1 cellular context compared by ENCODE assay signal in genomic region chr1:56578664-56578962, GRCh38.
TF ChIP-seq lines count a peak whose summit lies in the region.

No MANE protein-coding gene starts in this region.

TF ChIP-seq in HepG2, 621 proteins besides CTCF, POLR2A, EP300 and RAD21 (continued from another document and continues in another):
- TF ChIP-seq MAFF (IDR thresholded peaks at IDR 0.05; ENCODE audit: low read depth, low read length) (no peak), ZBTB20 (CRISPR knock-in tag; IDR thresholded peaks at IDR 0.05; ENCODE audit: borderline replicate concordance, low read depth) (no peak), KLF12 (CRISPR knock-in tag; IDR thresholded peaks at IDR 0.05; ENCODE audit: borderline replicate concordance) (peak; percentile 65; the same call in 1 of the 2 replicates), ZNF350 (CRISPR knock-in tag; IDR thresholded peaks at IDR 0.05; ENCODE audit: borderline replicate concordance, low read depth) (no peak), ATF3 (CRISPR knock-in tag; IDR thresholded peaks at IDR 0.05) (no peak), FOXA3 (CRISPR knock-in tag; IDR thresholded peaks at IDR 0.05) (no peak), KDM5B (CRISPR knock-in tag; IDR thresholded peaks at IDR 0.05; ENCODE audit: borderline replicate concordance) (no peak), HOXA3 (CRISPR knock-in tag; IDR thresholded peaks at IDR 0.05) (no peak; the same call in 1 of the 2 replicates), HOXA7 (CRISPR knock-in tag; IDR thresholded peaks at IDR 0.05) (no peak), KAT7 (CRISPR knock-in tag; IDR thresholded peaks at IDR 0.05; ENCODE audit: borderline replicate concordance) (no peak), SRY (CRISPR knock-in tag; IDR thresholded peaks at IDR 0.05) (no peak), ZNF121 (CRISPR knock-in tag; IDR thresholded peaks at IDR 0.05) (no peak), SRSF1 (optimal IDR thresholded peaks at IDR 0.05; ENCODE audit: low read depth, low read length) (no peak), ZNF275 (CRISPR knock-in tag; IDR thresholded peaks at IDR 0.05; ENCODE audit: borderline replicate concordance) (0 out of 2 replicates have a peak, but pooled peaks have one; percentile 7), ZKSCAN1 (IDR thresholded peaks at IDR 0.05; ENCODE audit: low read length) (no peak), ZNF572 (CRISPR knock-in tag; IDR thresholded peaks at IDR 0.05) (no peak), XBP1 (CRISPR knock-in tag; IDR thresholded peaks at IDR 0.05) (no peak), ZNF850 (CRISPR knock-in tag; conservative IDR thresholded peaks at IDR 0.05) (peak; percentile 67; the same call in 1 of the 2 replicates), THAP8 (CRISPR knock-in tag; IDR thresholded peaks at IDR 0.05; ENCODE audit: borderline replicate concordance) (no peak), ZFY (CRISPR knock-in tag; IDR thresholded peaks at IDR 0.05) (no peak; the same call in 1 of the 2 replicates), ZNF670 (CRISPR knock-in tag; IDR thresholded peaks at IDR 0.05; ENCODE audit: borderline replicate concordance) (0 out of 2 replicates have a peak, but pooled peaks have one; percentile 70), NFE2 (CRISPR knock-in tag; IDR thresholded peaks at IDR 0.05) (no peak), ZSCAN9 (CRISPR knock-in tag; IDR thresholded peaks at IDR 0.05; ENCODE audit: borderline replicate concordance) (no peak), ZNF556 (CRISPR knock-in tag; IDR thresholded peaks at IDR 0.05; ENCODE audit: borderline replicate concordance) (no peak), NFYB (CRISPR knock-in tag; IDR thresholded peaks at IDR 0.05) (no peak), PCBP2 (optimal IDR thresholded peaks at IDR 0.05; ENCODE audit: low read depth, low read length, poor library complexity, severe bottlenecking) (no peak), NR1H2 (CRISPR knock-in tag; IDR thresholded peaks at IDR 0.05; ENCODE audit: borderline replicate concordance, low read depth) (no peak), KDM4B (CRISPR knock-in tag; IDR thresholded peaks at IDR 0.05) (no peak), ZNF703 (CRISPR knock-in tag; IDR thresholded peaks at IDR 0.05; ENCODE audit: borderline replicate concordance) (0 out of 2 replicates have a peak, but pooled peaks have one; percentile 2), THYN1 (CRISPR knock-in tag; IDR thresholded peaks at IDR 0.05; ENCODE audit: borderline replicate concordance, low read depth) (no peak), ZMYM3 (CRISPR knock-in tag; IDR thresholded peaks at IDR 0.05) (no peak), NFKB2 (CRISPR knock-in tag; IDR thresholded peaks at IDR 0.05; ENCODE audit: borderline replicate concordance) (no peak), ZSCAN12 (CRISPR knock-in tag; IDR thresholded peaks at IDR 0.05) (0 out of 2 replicates have a peak, but pooled peaks have one; percentile 13), BORCS8-MEF2B (CRISPR knock-in tag; IDR thresholded peaks at IDR 0.05) (no peak), ZNF503 (CRISPR knock-in tag; IDR thresholded peaks at IDR 0.05) (no peak), ZNF816 (CRISPR knock-in tag; IDR thresholded peaks at IDR 0.05; ENCODE audit: borderline replicate concordance) (peak; percentile 75; the same call in 1 of the 2 replicates), GATAD1 (CRISPR knock-in tag; IDR thresholded peaks at IDR 0.05) (no peak), ZNF781 (CRISPR knock-in tag; IDR thresholded peaks at IDR 0.05; ENCODE audit: borderline replicate concordance, not compliant biosample characterization) (no peak), BRCA1 (CRISPR knock-in tag; IDR thresholded peaks at IDR 0.05) (no peak), RCOR2 (CRISPR knock-in tag; IDR thresholded peaks at IDR 0.05) (no peak), ZBTB46 (CRISPR knock-in tag; IDR thresholded peaks at IDR 0.05; ENCODE audit: borderline replicate concordance) (no peak), ZNF232 (CRISPR knock-in tag; IDR thresholded peaks at IDR 0.05; ENCODE audit: borderline replicate concordance) (0 out of 2 replicates have a peak, but pooled peaks have one; percentile 50), MBD4 (IDR thresholded peaks at IDR 0.05; ENCODE audit: borderline replicate concordance, low read length) (no peak), U2AF1 (optimal IDR thresholded peaks at IDR 0.05; ENCODE audit: low read depth, low read length) (no peak), ZNF513 (CRISPR knock-in tag; conservative IDR thresholded peaks at IDR 0.05) (0 out of 2 replicates have a peak, but pooled peaks have one; percentile 44), ZHX2 (IDR thresholded peaks at IDR 0.05; ENCODE audit: low read depth) (no peak), ZHX2 (CRISPR knock-in tag; IDR thresholded peaks at IDR 0.05; ENCODE audit: borderline replicate concordance) (peak; percentile 64; the same call in 1 of the 2 replicates), MLX (CRISPR knock-in tag; IDR thresholded peaks at IDR 0.05) (no peak), ISL2 (CRISPR knock-in tag; IDR thresholded peaks at IDR 0.05) (no peak), SAFB2 (CRISPR knock-in tag; IDR thresholded peaks at IDR 0.05; ENCODE audit: borderline replicate concordance, low read depth) (no peak), ZEB1 (IDR thresholded peaks at IDR 0.05; ENCODE audit: insufficient replicate concordance, low read depth) (no peak), CSRNP2 (CRISPR knock-in tag; conservative IDR thresholded peaks at IDR 0.05; ENCODE audit: low read depth) (no peak), ZBTB26 (CRISPR knock-in tag; IDR thresholded peaks at IDR 0.05; ENCODE audit: borderline replicate concordance) (no peak), SATB2 (CRISPR knock-in tag; IDR thresholded peaks at IDR 0.05) (no peak)
